7 cellular contexts compared by ENCODE assay signal in the genomic region with DNA sequence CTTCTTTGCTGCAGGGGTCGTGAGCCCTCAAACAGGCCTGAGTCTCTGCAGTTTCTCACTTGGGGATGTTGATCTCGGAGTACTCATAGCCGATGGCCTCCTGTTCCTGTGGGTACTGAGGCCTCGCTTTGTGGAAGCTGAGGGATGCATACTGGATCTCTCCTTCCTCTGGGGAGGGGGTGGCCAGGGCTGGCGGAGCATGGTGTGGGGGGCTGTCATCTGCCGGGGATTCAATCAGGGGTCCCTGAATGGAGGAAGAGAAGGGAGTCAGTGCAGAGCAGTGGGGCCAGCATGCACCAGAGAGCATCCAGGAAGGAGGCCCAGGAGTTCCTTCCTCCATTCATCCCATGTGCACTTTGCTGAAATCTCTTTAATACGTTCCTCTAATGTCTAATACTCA. TPM values are rescaled to one million over a fixed set of nuclear protein-coding genes. Genes with fewer than 3 reads are reported as not detected.
"Had no signal": no experiment of that assay in that cellular context is flagged by ENCODE, and none has a peak within 500 bp of the region (broad histone marks: within the 10 kb centered on the region; RNA-seq: fewer than 3 reads in every experiment).

No MANE protein-coding gene starts in this region.

- H3K4me3 ChIP-seq: GM23338, K562 had no signal

- H3K27ac Mint-ChIP-seq: GM23338, H9 had no signal

- H3K4me3 Mint-ChIP-seq: GM23338, H9 had no signal

- H3K4me1 Mint-ChIP-seq: GM23338, H9 had no signal

- ATAC-seq: GM23338, K562 had no signal

- DNase-seq: H9, HCEC 1CT, IMR-90 had no signal

RNA-seq across cellular contexts. Expression of a gene that starts 10.0 kb away (rescaled TPM):
- total RNA-seq: GM23338, H1, H9, HT-29, IMR-90 had no signal

RNA-seq across cellular contexts. Expression of a gene that starts 13.2 kb away (rescaled TPM):
- total RNA-seq: GM23338, H1, H9, HT-29, IMR-90 had no signal

RNA-seq across cellular contexts. Expression of a gene that starts 33.3 kb away (rescaled TPM):
- total RNA-seq: GM23338, H1, H9, HT-29, IMR-90 had no signal

RNA-seq across cellular contexts. Expression of a gene that starts 39.9 kb away (rescaled TPM):
- total RNA-seq: H1, HT-29, IMR-90 had no signal
